8 cellular contexts compared by ENCODE assay signal in the genomic region with DNA sequence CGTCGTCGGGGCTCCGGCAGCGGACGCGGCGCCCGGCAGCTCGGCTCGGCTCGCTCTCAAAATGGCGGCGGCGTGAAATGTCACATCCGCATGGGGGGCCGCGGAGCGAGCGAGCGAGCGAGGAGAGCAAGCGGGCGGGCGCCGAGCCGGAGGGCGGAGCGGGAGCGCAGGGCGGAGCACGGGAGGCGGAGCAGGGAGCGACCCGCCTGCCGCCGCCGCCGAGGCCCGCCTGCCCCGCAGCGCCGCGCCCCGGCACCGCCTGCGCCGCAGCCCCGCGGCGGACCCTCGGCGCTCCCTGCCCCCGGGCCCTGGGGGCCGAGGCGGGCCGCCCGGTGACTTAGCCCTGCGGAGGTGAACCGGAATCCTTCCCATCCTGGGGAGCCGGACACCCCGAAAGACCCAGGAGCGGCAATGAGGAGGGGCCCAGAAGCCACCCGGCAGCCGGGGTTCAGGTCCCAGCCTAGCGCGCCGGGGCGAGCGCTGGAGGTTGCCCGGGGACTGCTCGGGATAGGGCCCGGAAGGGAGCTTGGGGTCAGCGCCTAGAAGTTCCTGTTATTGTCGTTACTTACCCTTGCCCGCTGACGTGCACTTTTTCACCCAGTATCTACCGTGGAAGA. TPM values are rescaled to one million over a fixed set of nuclear protein-coding genes. Genes with fewer than 3 reads are reported as not detected.
DNase-seq lines count a peak whose midpoint lies in the region; ATAC-seq and TF ChIP-seq lines count a peak whose summit lies in the region.

A gene (minus strand): TSS at position 82 of the 617 bp plus-strand sequence. CDS start 621 bp downstream, outside the sequence.

- peaks cover 6% of the 10 kb centered on the region; the same call in 1 of the 2 replicates for H3F3A ChIP-seq in PC-9 (ENCODE audit: insufficient read depth, low read depth)

- H3K9me2 ChIP-seq in PC-9 (ENCODE audit: insufficient read depth), result no peaks in the 10 kb centered on the region

- dilution Hi-C loops in IMR-90 (cut with HindIII; ENCODE audit: low sequenced_read_pairs, unreplicated experiment), result no loop called here

- peaks cover 0 to 35% of the 10 kb centered on the region in 2 experiments; a peak in 2 of 4 replicates for H3K79me1 ChIP-seq in IMR-90 (ENCODE audit: low read depth in 1 of 2, low read length in 2 of 2)

- H2AK5ac ChIP-seq in IMR-90 (ENCODE audit: low read depth, low read length), result no peak within 1 kb of the TSS

- H4K20me1 ChIP-seq in IMR-90 (ENCODE audit: insufficient read depth, low read length) (peaks cover 38% of the 10 kb centered on the region), PC-9 (ENCODE audit: insufficient read depth) (peaks cover 38% of the 10 kb centered on the region)

- H3K9me3 ChIP-seq in IMR-90 (ENCODE audit: control insufficient read depth, insufficient read depth, low read length), result no peaks in the 10 kb centered on the region
- H3K9me3 ChIP-seq in PC-9 (ENCODE audit: insufficient read depth, low read depth), result no peaks in the 10 kb centered on the region
- H3K9me3 ChIP-seq in esophagus (ENCODE audit: control insufficient read depth in 2 of 2, insufficient read depth in 1 of 2, low read depth in 1 of 2, low read length in 1 of 2), result no peaks in the 10 kb centered on the region
- no peaks in the 10 kb centered on the region for H3K9me3 ChIP-seq in muscle layer of duodenum (ENCODE audit: control insufficient read depth in 1 of 2, low read length in 2 of 2)

- CTCF ChIA-PET in IMR-90 (lab: Yijun Ruan, JAX), result interaction anchor here (1.2 kb wide), 1 partner anchor 45 kb away, joined by 4 read pairs; no protein-coding TSS in a partner anchor
- CTCF ChIA-PET in PC-9 (lab: Charles Lee), result interaction anchor here (1.3 kb wide), 1 partner anchor 45 kb away, joined by 3 read pairs; no protein-coding TSS in a partner anchor

- peak within 1 kb of the TSS; percentile 80 to 90 for H4K8ac ChIP-seq in IMR-90 (ENCODE audit: low read depth in 2 of 2, low read length in 2 of 2)

- peak within 1 kb of the TSS; percentile 68 for H3K56ac ChIP-seq in IMR-90 (ENCODE audit: extremely low read depth, insufficient read depth, low read length)

- H3K36me3 ChIP-seq in IMR-90 (ENCODE audit: control insufficient read depth, insufficient read depth, low read length), result no peaks in the 10 kb centered on the region
- H3K36me3 ChIP-seq in PC-9 (ENCODE audit: low read depth), result no peaks in the 10 kb centered on the region
- no peaks in the 10 kb centered on the region for H3K36me3 ChIP-seq in esophagus (ENCODE audit: control insufficient read depth in 2 of 2, insufficient read depth in 2 of 2, low read length in 1 of 2)
- no peaks in the 10 kb centered on the region for H3K36me3 ChIP-seq in muscle layer of duodenum (ENCODE audit: control insufficient read depth in 1 of 2, insufficient read depth in 2 of 2, low read length in 2 of 2)

- peak within 1 kb of the TSS; percentile 83 for H3K23ac ChIP-seq in IMR-90 (ENCODE audit: low read depth, low read length)

- no peak within 1 kb of the TSS; the same call in 1 of the 2 replicates for H3K18ac ChIP-seq in IMR-90 (ENCODE audit: low read depth, low read length)

- peaks cover 18% of the 10 kb centered on the region for H3K4me1 ChIP-seq in IMR-90 (ENCODE audit: control insufficient read depth, insufficient read depth, low read length)
- peaks cover 46% of the 10 kb centered on the region for H3K4me1 ChIP-seq in PC-9 (replicated peaks; ENCODE audit: insufficient read depth)
- peaks cover 2 to 16% of the 10 kb centered on the region in 2 donors for H3K4me1 ChIP-seq in esophagus (ENCODE audit: control insufficient read depth in 2 of 2, insufficient read depth in 2 of 2, low read length in 1 of 2)
- H3K4me1 ChIP-seq in muscle layer of duodenum (ENCODE audit: control insufficient read depth in 1 of 2, insufficient read depth in 2 of 2, low read length in 2 of 2), result peaks cover 21 to 32% of the 10 kb centered on the region in 2 donors

- H3K4me3 ChIP-seq in IMR-90 (ENCODE audit: insufficient read depth, low read depth, low read length) (peak within 1 kb of the TSS; percentile 72), PC-9 (peak within 1 kb of the TSS; percentile 76), esophagus (ENCODE audit: low read depth in 1 of 2, low read length in 2 of 2) (peak within 1 kb of the TSS; percentile 76 to 85), muscle layer of duodenum (ENCODE audit: low read depth in 1 of 2, low read length in 2 of 2) (peak within 1 kb of the TSS; percentile 66 to 69)

- H2AFZ ChIP-seq in IMR-90 (replicated peaks; ENCODE audit: low read length, poor library complexity) (peak within 1 kb of the TSS; percentile 98), PC-9 (peak within 1 kb of the TSS; percentile 95)

- TF ChIP-seq RAD21 in IMR-90 (IDR thresholded peaks at IDR 0.05; ENCODE audit: low read length), result no peak

- BruUV-seq in IMR-90 (replicated peaks; lab: Mats Ljungman, UMichigan) (no TSS peak), PC-9 (replicated peaks; lab: Mats Ljungman, UMichigan) (no TSS peak)

- peak within 1 kb of the TSS; percentile 96 for H2AK9ac ChIP-seq in IMR-90 (replicated peaks; ENCODE audit: low read depth, low read length, poor library complexity)

- peak; percentile 77 for TF ChIP-seq POLR2A in IMR-90 (IDR thresholded peaks at IDR 0.05; ENCODE audit: low read depth, low read length)

- H3K9ac ChIP-seq in IMR-90 (ENCODE audit: low read depth, low read length), result peak within 1 kb of the TSS; percentile 76

- peaks cover 17% of the 10 kb centered on the region for H3K9me1 ChIP-seq in IMR-90 (ENCODE audit: insufficient read depth, low read length)

- TF ChIP-seq CTCF in IMR-90 (conservative IDR thresholded peaks at IDR 0.05; ENCODE audit: low read depth, low read length), result no peak
- no peak for TF ChIP-seq CTCF in PC-9 (conservative IDR thresholded peaks at IDR 0.05)

- peak within 1 kb of the TSS; percentile 99 for H3K4me2 ChIP-seq in IMR-90 (ENCODE audit: low read depth, low read length)
- peak within 1 kb of the TSS; percentile 97 for H3K4me2 ChIP-seq in PC-9

- no peak within 1 kb of the TSS for H4K5ac ChIP-seq in IMR-90 (ENCODE audit: low read depth, low read length)

- peak within 1 kb of the TSS; percentile 77; the same call in 1 of the 2 replicates for H2BK120ac ChIP-seq in IMR-90 (ENCODE audit: low read depth, low read length)

- peak within 1 kb of the TSS; percentile 68 for H3K4ac ChIP-seq in IMR-90 (ENCODE audit: low read depth, low read length)

- H4K91ac ChIP-seq in IMR-90 (ENCODE audit: insufficient read depth, low read depth, low read length), result peak within 1 kb of the TSS; percentile 65

- H2BK15ac ChIP-seq in IMR-90 (ENCODE audit: low read depth, low read length), result no peak within 1 kb of the TSS

- in situ Hi-C loops in IMR-90 (cut with MboI; ENCODE audit: low sequenced_read_pairs), result loop anchor here (10.0 kb wide), 1 partner anchor 131 kb away; a partner anchor contains a TSS

- peak within 1 kb of the TSS; percentile 50 for H3K14ac ChIP-seq in IMR-90 (replicated peaks; ENCODE audit: low read depth, low read length)

- DNase-seq in DMS114 treated with DMSO at 0.1 percent for 48 hours (lab: John Stamatoyannopoulos, UW; ENCODE audit: unreplicated experiment), result peak; percentile 73
- peak; percentile 86 for DNase-seq in IMR-90
- DNase-seq in PC-9, result peak; percentile 48 to 92
- DNase-seq in activated T-cell treated with anti-CD3 and anti-CD28 coated beads, Interleukin-2, amount 50 U/mL, for 1 hour, result peak; percentile 93
- peak; percentile 77 to 90 for DNase-seq in stimulated activated CD8-positive, alpha-beta memory T cell treated with anti-CD3 and anti-CD28 coated beads, Interleukin-7, amount 100 ng/mL, for 4 hours (ENCODE audit: low read depth in 2 of 2)

- peak; percentile 77 for ATAC-seq in GM21529 (IDR thresholded peaks at IDR 0.05; ENCODE audit: unreplicated experiment)
- ATAC-seq in IMR-90 (ENCODE audit: low read depth), result peak; percentile 97

- H2BK5ac ChIP-seq in IMR-90 (ENCODE audit: low read depth, low read length, poor library complexity, severe bottlenecking), result peak within 1 kb of the TSS; percentile 69

- no peaks in the 10 kb centered on the region for H3K27me3 ChIP-seq in IMR-90 (ENCODE audit: control insufficient read depth, insufficient read depth, low read length)
- no peaks in the 10 kb centered on the region for H3K27me3 ChIP-seq in PC-9 (ENCODE audit: insufficient read depth, low read depth)
- no peaks in the 10 kb centered on the region for H3K27me3 ChIP-seq in esophagus (ENCODE audit: control insufficient read depth in 1 of 2, insufficient read depth in 2 of 2, low read length in 2 of 2)
- H3K27me3 ChIP-seq in muscle layer of duodenum (ENCODE audit: low read depth, low read length), result no peaks in the 10 kb centered on the region

- H3K27ac ChIP-seq in IMR-90 (ENCODE audit: insufficient read depth, low read length), result peak within 1 kb of the TSS; percentile 78
- no peak within 1 kb of the TSS; the same call in 1 of the 2 replicates for H3K27ac ChIP-seq in PC-9
- H3K27ac ChIP-seq in esophagus (ENCODE audit: low read depth in 2 of 2, low read length in 1 of 2), result peak within 1 kb of the TSS; percentile 97
- H3K27ac ChIP-seq in muscle layer of duodenum (ENCODE audit: low read length), result no peak within 1 kb of the TSS

- 0% methylated on average over 36 of the region's 78 CpGs; no CpG with 5 or more reads in 1 of the 2 experiments for WGBS in IMR-90 (ENCODE audit: extremely low coverage in 2 of 2, insufficient read length in 1 of 2), 2 experiments
- 1% methylated on average over 41 to 78 of the region's 78 CpGs for WGBS in esophagus, 2 donors

- intact Hi-C loops in IMR-90 (cut with micrococcal nuclease) (loop anchor here (5.0 kb wide), 4 partner anchors 42 to 143 kb away; a partner anchor contains a TSS), PC-9 (cut with micrococcal nuclease; ENCODE audit: unreplicated experiment) (loop anchor here (5.0 kb wide), 3 partner anchors 38 to 167 kb away; a partner anchor contains a TSS)

- no peak within 1 kb of the TSS for H2BK20ac ChIP-seq in IMR-90 (ENCODE audit: low read depth, low read length)

- H3K79me2 ChIP-seq in PC-9 (ENCODE audit: low read depth), result peaks cover 42% of the 10 kb centered on the region

- POLR2A ChIA-PET in IMR-90 (lab: Charles Lee; ENCODE audit: unreplicated experiment) (no interaction called here), PC-9 (lab: Charles Lee; ENCODE audit: unreplicated experiment) (interaction anchor here (0.6 kb wide), 1 partner anchor 37 kb away, joined by 3 read pairs; no protein-coding TSS in a partner anchor)

TF ChIP-seq in IMR-90, 13 proteins besides CTCF, POLR2A, EP300 and RAD21 (continues in another document):
- TF ChIP-seq FOS (IDR thresholded peaks at IDR 0.05; ENCODE audit: low read depth, low read length) (no peak), BHLHE40 (IDR thresholded peaks at IDR 0.05; ENCODE audit: low read depth, low read length) (no peak)

RNA-seq across cellular contexts. Expression of the gene that starts here (rescaled TPM):
- 28.3 and 45.8 TPM in 2 replicates for total RNA-seq in IMR-90 (2012; rRNA removed)
- polyA plus RNA-seq in IMR-90 (2012; rRNA removed), result 13.9 and 17.8 TPM in 2 replicates
- 3.1 and 3.8 TPM in 2 replicates for polyA plus RNA-seq in IMR-90 (2012; cell fraction: cytosol; rRNA removed)
- 10.5 and 40.9 TPM in 2 replicates for polyA plus RNA-seq in IMR-90 (2012; cell fraction: nucleus; rRNA removed; ENCODE audit: low replicate concordance)
- 113 and 167 TPM in 2 replicates for total RNA-seq in PC-9 (2021)
- polyA plus RNA-seq in esophagus, result 10 to 100 TPM; 27.8 to 34.6 TPM

Comparison
In these comparisons a context has a peak if more than half of its experiments do, and no peak if none do; other contexts are left out.
1. H3K27ac ChIP-seq: peak in IMR-90 (single experiment) and esophagus (2 of 2); none in PC-9 (single experiment) and muscle layer of duodenum (single experiment).
2. Peak in every context shown above with its lines, with median percentiles within 50 percentile points of each other: DNase-seq and H3K4me3 ChIP-seq.